ENCODE assay signal across 8 cellular contexts in genomic region chr4:7067147-7067522, GRCh38. TPM values are rescaled to one million over a fixed set of nuclear protein-coding genes. Genes with fewer than 3 reads are reported as not detected.
DNase-seq lines count a peak whose midpoint lies in the region; ATAC-seq and TF ChIP-seq lines count a peak whose summit lies in the region.

No MANE protein-coding gene starts in this region.

- H3K36me3 ChIP-seq in gastrocnemius medialis, result peaks cover 0 to 25% of the 10 kb centered on the region in 2 donors

- H3K27ac Mint-ChIP-seq in T-helper 17 cell, result peak overlapping the region; percentile 95

- H3K4me3 ChIP-seq in fibroblast of the aortic adventitia (ENCODE audit: low read depth, low read length), result peak overlapping the region; percentile 86
- peak overlapping the region; percentile 81 to 99 (median 86) for H3K4me3 ChIP-seq in gastrocnemius medialis

- in situ Hi-C loops in gastrocnemius medialis (cut with MboI; ENCODE audit: low sequenced_read_pairs in 4 of 4), result loop anchor here in 2 of 4 donors (10.0 to 25.0 kb wide), 2 partner anchors 155 to 352 kb away; partner anchors contain the start of genes BLOC1S4 (in 1 of the 2) and TBC1D14 (in 1 of the 2)

- no peak for TF ChIP-seq CTCF in fibroblast of the aortic adventitia (IDR thresholded peaks at IDR 0.05; ENCODE audit: insufficient read depth, low read length)
- no peak for TF ChIP-seq CTCF in gastrocnemius medialis (IDR thresholded peaks at IDR 0.05 in 4 of 5, conservative IDR thresholded peaks at IDR 0.05 in 1 of 5)

- H3K27ac ChIP-seq in gastrocnemius medialis, result peak overlapping the region; percentile 89 to 98 (median 95)

- DNase-seq in EH (ENCODE audit: low read depth) (peak; percentile 53), T-helper 17 cell (no peak), fibroblast of the aortic adventitia (ENCODE audit: low read depth) (peak; percentile 16), gastrocnemius medialis (no peak), HuH-7 (ENCODE audit: low spot score) (no peak), GM19240 (ENCODE audit: insufficient read length, low spot score) (no peak)

- peak overlapping the region; percentile 96 for H3K4me3 Mint-ChIP-seq in T-helper 17 cell

- intact Hi-C loops in gastrocnemius medialis (cut with DNase I; ENCODE audit: low total_unique reads), result loop anchor here (5.0 kb wide), 1 partner anchor 285 kb away; the partner anchor contains the start of gene KIAA0232

- H3K4me1 Mint-ChIP-seq in T-helper 17 cell, result peaks cover 33% of the 10 kb centered on the region

- TF ChIP-seq POLR2A in gastrocnemius medialis (IDR thresholded peaks at IDR 0.05), result no peak

- H3K36me3 Mint-ChIP-seq in T-helper 17 cell (ENCODE audit: low read depth), result peaks cover 3% of the 10 kb centered on the region

- peaks cover 5% of the 10 kb centered on the region for H3K27me3 Mint-ChIP-seq in T-helper 17 cell

- no peaks in the 10 kb centered on the region for H3K27me3 ChIP-seq in gastrocnemius medialis

- H3K9me3 ChIP-seq in T-helper 17 cell (ENCODE audit: control insufficient read depth, low read length, poor library complexity, severe bottlenecking) (no peaks in the 10 kb centered on the region), gastrocnemius medialis (no peaks in the 10 kb centered on the region)

- H3K4me1 ChIP-seq in gastrocnemius medialis, result peaks cover 31 to 33% of the 10 kb centered on the region in 2 donors

- ATAC-seq in HG02763 (IDR thresholded peaks at IDR 0.05; ENCODE audit: unreplicated experiment) (peak; percentile 2), T-helper 17 cell (no peak), gastrocnemius medialis (peak in 1 of 2 donors; percentile 7), HG03442 (IDR thresholded peaks at IDR 0.05; ENCODE audit: unreplicated experiment) (no peak)

RNA-seq across cellular contexts. Expression of gene GRPEL1, which starts 0.7 kb away (rescaled TPM):
- 10 to 100 TPM; 45.8 to 47.1 TPM for total RNA-seq in T-helper 17 cell
- 8.6 and 16.1 TPM in 2 replicates for total RNA-seq in fibroblast of the aortic adventitia (ENCODE audit: low replicate concordance)
- 10 to 100 TPM; 28.8 to 58.0 (median 35.8) TPM for total RNA-seq in gastrocnemius medialis

RNA-seq across cellular contexts. Expression of gene TADA2B, which starts 24.0 kb away (rescaled TPM):
- total RNA-seq in T-helper 17 cell, result 10 to 100 TPM; 31.8 to 40.9 TPM
- 5.6 and 11.5 TPM in 2 replicates for total RNA-seq in fibroblast of the aortic adventitia (ENCODE audit: low replicate concordance)
- total RNA-seq in gastrocnemius medialis, result 10 to 100 TPM; 55.4 to 70.2 (median 56.4) TPM

Comparison
In these comparisons a context has a peak if more than half of its experiments do, and no peak if none do; other contexts are left out.
1. DNase-seq: peak in EH (single experiment) and fibroblast of the aortic adventitia (single experiment); none in T-helper 17 cell (0 of 3), gastrocnemius medialis (0 of 2), HuH-7 (single experiment) and GM19240 (single experiment).